Comparison of ENCODE assay signal across 23 cellular contexts in genomic region chr17:81026266-81027036, GRCh38. TPM values are rescaled to one million over a fixed set of nuclear protein-coding genes. Genes with fewer than 3 reads are reported as not detected.
A peak's percentile ranks its signal among the peaks of the same experiment; 100 is the strongest.
DNase-seq lines count a peak whose midpoint lies in the region; ATAC-seq, FAIRE-seq and TF ChIP-seq lines count a peak whose summit lies in the region.
"Had no signal": no experiment of that assay in that cellular context is flagged by ENCODE, and none has a peak within 500 bp of the region (broad histone marks: within the 10 kb centered on the region; RNA-seq: fewer than 3 reads in every experiment).

No MANE protein-coding gene starts in this region.

- no peaks in the 10 kb centered on the region for H3K9me3 ChIP-seq in kidney (ENCODE audit: control insufficient read depth in 1 of 2, low read length in 2 of 2)
- H3K9me3 ChIP-seq in gastrocnemius medialis = no peaks in the 10 kb centered on the region

- peak overlapping the region; percentile 57; the same call in 1 of the 2 replicates for H3K27ac Mint-ChIP-seq in WTC11
- H3K27ac Mint-ChIP-seq: activated CD8-positive, alpha-beta memory T cell treated with anti-CD3 and anti-CD28 coated beads, Interleukin-2, amount 10 ng/mL, durations not matched to agents 7 days and 5 days; activated naive CD8-positive, alpha-beta T cell treated with anti-CD3 and anti-CD28 coated beads for 36 hours; activated T-helper 17 cell treated with anti-CD3 and anti-CD28 coated beads, Interleukin-2, amount 50 U/mL, for 72 hours; CD4-positive, alpha-beta memory T cell had no signal

- no peaks in the 10 kb centered on the region for H3K36me3 ChIP-seq in kidney (ENCODE audit: control insufficient read depth in 1 of 2, insufficient read depth in 2 of 2, low read length in 2 of 2)
- H3K36me3 ChIP-seq in gastrocnemius medialis = no peaks in the 10 kb centered on the region
- H3K36me3 ChIP-seq: brain microvascular endothelial cell had no signal

- TF ChIP-seq CTCF in WTC11 (IDR thresholded peaks at IDR 0.05) (no peak), kidney (IDR thresholded peaks at IDR 0.05; ENCODE audit: borderline replicate concordance, extremely low read depth, insufficient read depth) (no peak), gastrocnemius medialis (IDR thresholded peaks at IDR 0.05 in 4 of 5, conservative IDR thresholded peaks at IDR 0.05 in 1 of 5) (no peak)

- intact Hi-C loops in kidney (cut with DNase I) = no loop called here
- intact Hi-C loops in sciatic nerve (cut with DNase I) = no loop called here
- intact Hi-C loops in gastrocnemius medialis (cut with DNase I; ENCODE audit: low total_unique reads) = no loop called here

- POLR2A ChIA-PET in WTC11 (lab: Charles Lee) = no interaction called here

- peak; percentile 49 for DNase-seq in EH (ENCODE audit: low read depth)
- DNase-seq in WTC11 (ENCODE audit: low spot score) = no peak
- peak; percentile 72 for DNase-seq in kidney
- peak; percentile 56 for DNase-seq in sciatic nerve (ENCODE audit: low spot score)
- DNase-seq in activated T-cell treated with anti-CD3 and anti-CD28 coated beads, Interleukin-2, amount 50 U/mL, for 48 hours = no peak
- no peak for DNase-seq in gastrocnemius medialis
- DNase-seq in G401 (ENCODE audit: low spot score) = no peak
- DNase-seq: activated CD4-positive, alpha-beta T cell treated with anti-CD3 and anti-CD28 coated beads for 4 hours; activated CD8-positive, alpha-beta memory T cell treated with anti-CD3 and anti-CD28 coated beads, Interleukin-2, amount 10 ng/mL, durations not matched to agents 7 days and 5 days; activated naive CD8-positive, alpha-beta T cell treated with anti-CD3 and anti-CD28 coated beads for 36 hours; brain microvascular endothelial cell; CD4-positive, alpha-beta memory T cell; dermis blood vessel endothelial cell; NCI-H1048; NCI-H2029; NCI-H446 treated with DMSO at 0.1 percent for 48 hours; RPMI8226; SW 1271 had no signal

- H3K9me3 Mint-ChIP-seq in WTC11 = peaks cover 6% of the 10 kb centered on the region
- H3K9me3 Mint-ChIP-seq: activated T-helper 17 cell treated with anti-CD3 and anti-CD28 coated beads, Interleukin-2, amount 50 U/mL, for 72 hours; CD4-positive, alpha-beta memory T cell had no signal

- in situ Hi-C loops in gastrocnemius medialis (cut with MboI; ENCODE audit: low sequenced_read_pairs in 4 of 4) = loop anchor here in 1 of 4 donors (10.0 kb wide), 1 partner anchor 68 kb away; no protein-coding TSS in a partner anchor
- in situ Hi-C loops in G401 (cut with HindIII; ENCODE audit: low sequenced_read_pairs) = no loop called here

- H3K27ac ChIP-seq in kidney (ENCODE audit: low read depth in 2 of 2, low read length in 2 of 2) (no peak overlapping the region), gastrocnemius medialis (no peak overlapping the region)
- H3K27ac ChIP-seq: brain microvascular endothelial cell, KMS-11, parathyroid adenoma had no signal

- H3K27me3 ChIP-seq in gastrocnemius medialis = peaks cover 35 to 46% (median 41%) of the 10 kb centered on the region in 3 donors

- no peaks in the 10 kb centered on the region for H3K36me3 Mint-ChIP-seq in WTC11
- H3K36me3 Mint-ChIP-seq: activated CD8-positive, alpha-beta memory T cell treated with anti-CD3 and anti-CD28 coated beads, Interleukin-2, amount 10 ng/mL, durations not matched to agents 7 days and 5 days; activated naive CD8-positive, alpha-beta T cell treated with anti-CD3 and anti-CD28 coated beads for 36 hours had no signal

- peaks cover 3% of the 10 kb centered on the region; the same call in 1 of the 2 replicates for H3K27me3 Mint-ChIP-seq in WTC11 (ENCODE audit: low read depth)

- H3K4me1 ChIP-seq in kidney (ENCODE audit: control insufficient read depth in 1 of 2, insufficient read depth in 1 of 2, low read depth in 1 of 2, low read length in 2 of 2) (peaks cover 7 to 28% of the 10 kb centered on the region in 2 donors), gastrocnemius medialis (peaks cover 20 to 34% of the 10 kb centered on the region in 2 donors)

- H3K4me3 Mint-ChIP-seq in WTC11 = no peak overlapping the region
- H3K4me3 Mint-ChIP-seq: activated CD8-positive, alpha-beta memory T cell treated with anti-CD3 and anti-CD28 coated beads, Interleukin-2, amount 10 ng/mL, durations not matched to agents 7 days and 5 days; activated naive CD8-positive, alpha-beta T cell treated with anti-CD3 and anti-CD28 coated beads for 36 hours; activated T-helper 17 cell treated with anti-CD3 and anti-CD28 coated beads, Interleukin-2, amount 50 U/mL, for 72 hours; CD4-positive, alpha-beta memory T cell had no signal

- H3K9ac ChIP-seq in kidney (ENCODE audit: low read length in 2 of 2) = no peak overlapping the region
- H3K9ac ChIP-seq: KMS-11, parathyroid adenoma had no signal

- no peak for TF ChIP-seq POLR2A in gastrocnemius medialis (IDR thresholded peaks at IDR 0.05)

- H3K4me3 ChIP-seq in kidney (ENCODE audit: low read length in 2 of 2) (no peak overlapping the region), gastrocnemius medialis (peak overlapping the region in 2 of 4 donors; percentile 19 to 20)

- no peak for FAIRE-seq in kidney (lab: Jason Lieb, UNC)
- FAIRE-seq: TTC549 had no signal

- H3K4me1 Mint-ChIP-seq in WTC11 = peaks cover 5% of the 10 kb centered on the region

- CTCF ChIA-PET in WTC11 (lab: Charles Lee) = interaction anchor here (1.3 to 3.8 kb wide), 3 partner anchors 38 to 76 kb away, joined by 3 to 30 read pairs (median 6); no protein-coding TSS in a partner anchor

- no peak for ATAC-seq in WTC11
- ATAC-seq in sciatic nerve = no peak
- no peak for ATAC-seq in GM21619 (IDR thresholded peaks at IDR 0.05; ENCODE audit: unreplicated experiment)
- no peak for ATAC-seq in gastrocnemius medialis
- ATAC-seq: activated CD8-positive, alpha-beta memory T cell treated with anti-CD3 and anti-CD28 coated beads, Interleukin-2, amount 10 ng/mL, durations not matched to agents 7 days and 5 days; activated T-helper 17 cell treated with anti-CD3 and anti-CD28 coated beads, Interleukin-2, amount 50 U/mL, for 72 hours had no signal

TF ChIP-seq in WTC11, 78 proteins besides CTCF, POLR2A, EP300 and RAD21:
- TF ChIP-seq, protein P1, sequence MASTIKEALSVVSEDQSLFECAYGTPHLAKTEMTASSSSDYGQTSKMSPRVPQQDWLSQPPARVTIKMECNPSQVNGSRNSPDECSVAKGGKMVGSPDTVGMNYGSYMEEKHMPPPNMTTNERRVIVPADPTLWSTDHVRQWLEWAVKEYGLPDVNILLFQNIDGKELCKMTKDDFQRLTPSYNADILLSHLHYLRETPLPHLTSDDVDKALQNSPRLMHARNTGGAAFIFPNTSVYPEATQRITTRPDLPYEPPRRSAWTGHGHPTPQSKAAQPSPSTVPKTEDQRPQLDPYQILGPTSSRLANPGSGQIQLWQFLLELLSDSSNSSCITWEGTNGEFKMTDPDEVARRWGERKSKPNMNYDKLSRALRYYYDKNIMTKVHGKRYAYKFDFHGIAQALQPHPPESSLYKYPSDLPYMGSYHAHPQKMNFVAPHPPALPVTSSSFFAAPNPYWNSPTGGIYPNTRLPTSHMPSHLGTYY (CRISPR knock-in tag; IDR thresholded peaks at IDR 0.05) = no peak
- TF ChIP-seq E2F5 (CRISPR knock-in tag; IDR thresholded peaks at IDR 0.05) (no peak), ATF1 (CRISPR knock-in tag; IDR thresholded peaks at IDR 0.05) (no peak)
- TF ChIP-seq, protein P2, sequence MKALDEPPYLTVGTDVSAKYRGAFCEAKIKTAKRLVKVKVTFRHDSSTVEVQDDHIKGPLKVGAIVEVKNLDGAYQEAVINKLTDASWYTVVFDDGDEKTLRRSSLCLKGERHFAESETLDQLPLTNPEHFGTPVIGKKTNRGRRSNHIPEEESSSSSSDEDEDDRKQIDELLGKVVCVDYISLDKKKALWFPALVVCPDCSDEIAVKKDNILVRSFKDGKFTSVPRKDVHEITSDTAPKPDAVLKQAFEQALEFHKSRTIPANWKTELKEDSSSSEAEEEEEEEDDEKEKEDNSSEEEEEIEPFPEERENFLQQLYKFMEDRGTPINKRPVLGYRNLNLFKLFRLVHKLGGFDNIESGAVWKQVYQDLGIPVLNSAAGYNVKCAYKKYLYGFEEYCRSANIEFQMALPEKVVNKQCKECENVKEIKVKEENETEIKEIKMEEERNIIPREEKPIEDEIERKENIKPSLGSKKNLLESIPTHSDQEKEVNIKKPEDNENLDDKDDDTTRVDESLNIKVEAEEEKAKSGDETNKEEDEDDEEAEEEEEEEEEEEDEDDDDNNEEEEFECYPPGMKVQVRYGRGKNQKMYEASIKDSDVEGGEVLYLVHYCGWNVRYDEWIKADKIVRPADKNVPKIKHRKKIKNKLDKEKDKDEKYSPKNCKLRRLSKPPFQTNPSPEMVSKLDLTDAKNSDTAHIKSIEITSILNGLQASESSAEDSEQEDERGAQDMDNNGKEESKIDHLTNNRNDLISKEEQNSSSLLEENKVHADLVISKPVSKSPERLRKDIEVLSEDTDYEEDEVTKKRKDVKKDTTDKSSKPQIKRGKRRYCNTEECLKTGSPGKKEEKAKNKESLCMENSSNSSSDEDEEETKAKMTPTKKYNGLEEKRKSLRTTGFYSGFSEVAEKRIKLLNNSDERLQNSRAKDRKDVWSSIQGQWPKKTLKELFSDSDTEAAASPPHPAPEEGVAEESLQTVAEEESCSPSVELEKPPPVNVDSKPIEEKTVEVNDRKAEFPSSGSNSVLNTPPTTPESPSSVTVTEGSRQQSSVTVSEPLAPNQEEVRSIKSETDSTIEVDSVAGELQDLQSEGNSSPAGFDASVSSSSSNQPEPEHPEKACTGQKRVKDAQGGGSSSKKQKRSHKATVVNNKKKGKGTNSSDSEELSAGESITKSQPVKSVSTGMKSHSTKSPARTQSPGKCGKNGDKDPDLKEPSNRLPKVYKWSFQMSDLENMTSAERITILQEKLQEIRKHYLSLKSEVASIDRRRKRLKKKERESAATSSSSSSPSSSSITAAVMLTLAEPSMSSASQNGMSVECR (CRISPR knock-in tag; IDR thresholded peaks at IDR 0.05; ENCODE audit: borderline replicate concordance) = no peak
TF ChIP-seq in WTC11: peak in this region for 0.

RNA-seq across cellular contexts. Expression of gene BAIAP2, which starts 8.5 kb away (rescaled TPM):
- total RNA-seq in WTC11 (2021) = 16.9 to 20.7 TPM (median 18.4 TPM) in 3 replicates
- 45.8 TPM for total RNA-seq in kidney
- polyA plus RNA-seq in kidney (ENCODE audit: insufficient read depth, low read depth, low replicate concordance) = 44.5 TPM
- 50.9 TPM for total RNA-seq in sciatic nerve
- 10 to 100 TPM in 3 of 4 donors, 1 to 10 TPM in 1; 7.3 to 36.1 (median 15.4) TPM for total RNA-seq in gastrocnemius medialis
- total RNA-seq in G401 (2014; rRNA removed; shearing (Covaris generic)) = 16.1 and 21.1 TPM in 2 replicates

RNA-seq across cellular contexts. Expression of gene CHMP6, which starts 34.8 kb away (rescaled TPM):
- total RNA-seq in WTC11 (2021) (15.0 to 23.1 TPM (median 19.6 TPM) in 3 replicates), kidney (28.0 TPM), sciatic nerve (26.8 TPM), gastrocnemius medialis (10 to 100 TPM; 29.8 to 33.3 (median 33.0) TPM)
- polyA plus RNA-seq in kidney (ENCODE audit: insufficient read depth, low read depth, low replicate concordance) = 34.1 TPM
- 51.8 and 65.5 TPM in 2 replicates for total RNA-seq in G401 (2014; rRNA removed; shearing (Covaris generic))

Comparison
In these comparisons a context has a peak if more than half of its experiments do, and no peak if none do; other contexts are left out.
1. DNase-seq: peak in EH (single experiment), kidney (single experiment) and sciatic nerve (single experiment); none in WTC11 (single experiment), activated T-cell treated with anti-CD3 and anti-CD28 coated beads, Interleukin-2, amount 50 U/mL, for 48 hours (0 of 2), gastrocnemius medialis (0 of 2) and G401 (single experiment).